9 cellular contexts compared by ENCODE assay signal in genomic region chr3:187064210-187065115, GRCh38.
DNase-seq lines count a peak whose midpoint lies in the region; ATAC-seq and TF ChIP-seq lines count a peak whose summit lies in the region.
"Had no signal": no experiment of that assay in that cellular context is flagged by ENCODE, and none has a peak within 500 bp of the region (broad histone marks: within the 10 kb centered on the region; RNA-seq: fewer than 3 reads in every experiment).

No MANE protein-coding gene starts in this region.

- DNase-seq in DMS53 (lab: John Stamatoyannopoulos, UW) = peak; percentile 53
- no peak for DNase-seq in DMS53 treated with DMSO at 0.1 percent for 48 hours (lab: John Stamatoyannopoulos, UW; ENCODE audit: unreplicated experiment)
- no peak for DNase-seq in activated naive CD8-positive, alpha-beta T cell treated with anti-CD3 and anti-CD28 coated beads, Interleukin-2, amount 10 ng/mL, durations not matched to agents 7 days and 5 days
- no peak for DNase-seq in progenitor cell of endocrine pancreas (ENCODE audit: low spot score, unreplicated experiment)
- DNase-seq in uterus = no peak
- no peak for DNase-seq in NCI-H1105 (lab: John Stamatoyannopoulos, UW)
- DNase-seq: NCI-H1105 treated with DMSO at 0.1 percent for 48 hours had no signal

- POLR2A ChIA-PET in activated naive CD8-positive, alpha-beta T cell treated with anti-CD3 and anti-CD28 coated beads, Interleukin-2, amount 10 ng/mL, durations not matched to agents 7 days and 5 days (lab: Charles Lee) = interaction anchor here (0.6 kb wide), 2 partner anchors 65 to 133 kb away, joined by 3 read pairs; no protein-coding TSS in a partner anchor

- intact Hi-C loops in uterus (cut with DNase I; ENCODE audit: low total_unique reads) = no loop called here

- no peaks in the 10 kb centered on the region for H3K9me3 Mint-ChIP-seq in activated naive CD8-positive, alpha-beta T cell treated with anti-CD3 and anti-CD28 coated beads, Interleukin-2, amount 10 ng/mL, durations not matched to agents 7 days and 5 days
- peaks cover 1% of the 10 kb centered on the region for H3K9me3 Mint-ChIP-seq in progenitor cell of endocrine pancreas (ENCODE audit: low read depth)

- H3K4me3 ChIP-seq in uterus = no peak overlapping the region

- no peaks in the 10 kb centered on the region for H3K36me3 ChIP-seq in uterus

- TF ChIP-seq POLR2A in uterus (IDR thresholded peaks at IDR 0.05) = no peak

- H3K27ac Mint-ChIP-seq in activated naive CD8-positive, alpha-beta T cell treated with anti-CD3 and anti-CD28 coated beads, Interleukin-2, amount 10 ng/mL, durations not matched to agents 7 days and 5 days = peak overlapping the region; percentile 75
- H3K27ac Mint-ChIP-seq in progenitor cell of endocrine pancreas = peak overlapping the region; percentile 86

- no peak overlapping the region for H3K27ac ChIP-seq in uterus

- no peak overlapping the region for H3K4me3 Mint-ChIP-seq in activated naive CD8-positive, alpha-beta T cell treated with anti-CD3 and anti-CD28 coated beads, Interleukin-2, amount 10 ng/mL, durations not matched to agents 7 days and 5 days
- no peak overlapping the region for H3K4me3 Mint-ChIP-seq in progenitor cell of endocrine pancreas (ENCODE audit: low read depth)

- TF ChIP-seq CTCF in progenitor cell of endocrine pancreas (IDR thresholded peaks at IDR 0.05; ENCODE audit: unreplicated experiment) (no peak), uterus (IDR thresholded peaks at IDR 0.05) (no peak)

- H3K9me3 ChIP-seq in uterus = no peaks in the 10 kb centered on the region

- H3K4me1 ChIP-seq in uterus = no peaks in the 10 kb centered on the region

- ATAC-seq in HG03095 (IDR thresholded peaks at IDR 0.05; ENCODE audit: unreplicated experiment) (peak; percentile 3), HG03135 (IDR thresholded peaks at IDR 0.05; ENCODE audit: unreplicated experiment) (no peak)
- ATAC-seq in activated naive CD8-positive, alpha-beta T cell treated with anti-CD3 and anti-CD28 coated beads, Interleukin-2, amount 10 ng/mL, durations not matched to agents 7 days and 5 days (ENCODE audit: low read depth) = no peak

- peaks cover 58% of the 10 kb centered on the region for H3K36me3 Mint-ChIP-seq in activated naive CD8-positive, alpha-beta T cell treated with anti-CD3 and anti-CD28 coated beads, Interleukin-2, amount 10 ng/mL, durations not matched to agents 7 days and 5 days
- H3K36me3 Mint-ChIP-seq in progenitor cell of endocrine pancreas (ENCODE audit: insufficient read depth) = peaks cover 24% of the 10 kb centered on the region

- peaks cover 45% of the 10 kb centered on the region for H3K4me1 Mint-ChIP-seq in activated naive CD8-positive, alpha-beta T cell treated with anti-CD3 and anti-CD28 coated beads, Interleukin-2, amount 10 ng/mL, durations not matched to agents 7 days and 5 days
- peaks cover 24% of the 10 kb centered on the region for H3K4me1 Mint-ChIP-seq in progenitor cell of endocrine pancreas (ENCODE audit: low read depth)

- no peaks in the 10 kb centered on the region for H3K27me3 Mint-ChIP-seq in activated naive CD8-positive, alpha-beta T cell treated with anti-CD3 and anti-CD28 coated beads, Interleukin-2, amount 10 ng/mL, durations not matched to agents 7 days and 5 days
- no peaks in the 10 kb centered on the region for H3K27me3 Mint-ChIP-seq in progenitor cell of endocrine pancreas

- no peaks in the 10 kb centered on the region for H3K27me3 ChIP-seq in uterus
